Comparison of ENCODE assay signal across 8 cellular contexts in the genomic region with DNA sequence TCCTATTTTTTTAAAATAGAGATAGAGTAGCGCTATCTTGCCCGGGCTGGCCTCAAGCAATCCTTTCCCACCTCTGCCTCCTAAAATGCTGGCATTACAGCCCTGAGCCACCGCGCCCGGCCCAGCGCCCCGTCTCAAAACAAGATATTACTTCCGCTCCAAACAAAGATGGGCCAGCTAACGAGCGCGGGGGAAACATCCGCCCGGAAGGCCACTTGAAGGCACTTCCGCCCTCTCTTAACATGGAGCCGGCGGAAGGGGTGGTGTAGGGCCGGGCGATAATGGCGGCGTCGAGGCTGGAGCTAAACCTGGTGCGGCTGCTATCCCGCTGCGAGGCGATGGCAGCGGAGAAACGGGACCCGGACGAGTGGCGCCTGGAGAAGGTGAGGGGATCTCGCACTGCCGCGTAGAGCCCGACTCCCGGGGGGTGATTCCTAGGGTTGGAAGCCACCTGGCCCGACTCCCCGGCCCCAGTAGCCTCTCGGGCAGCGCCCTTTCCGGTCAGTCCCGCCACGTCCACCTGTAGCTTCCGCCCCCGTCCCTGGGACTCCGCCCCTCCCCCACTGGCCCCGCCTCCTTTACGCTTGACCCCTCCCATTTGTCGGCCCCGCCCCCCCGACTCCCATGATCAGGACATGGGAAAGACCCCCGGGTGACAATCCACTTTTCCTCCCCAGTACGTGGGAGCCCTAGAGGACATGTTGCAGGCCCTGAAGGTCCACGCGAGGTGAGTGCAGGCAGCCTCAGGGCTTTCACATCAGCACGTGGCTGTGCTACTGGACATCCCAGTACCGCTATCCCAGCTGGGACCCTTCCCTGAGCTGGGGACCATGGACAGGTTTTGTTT. TPM values are rescaled to one million over a fixed set of nuclear protein-coding genes. Genes with fewer than 3 reads are reported as not detected.
DNase-seq lines count a peak whose midpoint lies in the region; ATAC-seq, FAIRE-seq and TF ChIP-seq lines count a peak whose summit lies in the region.

A gene with protein sequence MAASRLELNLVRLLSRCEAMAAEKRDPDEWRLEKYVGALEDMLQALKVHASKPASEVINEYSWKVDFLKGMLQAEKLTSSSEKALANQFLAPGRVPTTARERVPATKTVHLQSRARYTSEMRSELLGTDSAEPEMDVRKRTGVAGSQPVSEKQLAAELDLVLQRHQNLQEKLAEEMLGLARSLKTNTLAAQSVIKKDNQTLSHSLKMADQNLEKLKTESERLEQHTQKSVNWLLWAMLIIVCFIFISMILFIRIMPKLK (plus strand): TSS at position 233 of the 847 bp plus-strand sequence. CDS start 49 bp downstream, at position 282.

- peaks cover 12% of the 10 kb centered on the region for H3K4me1 ChIP-seq in keratinocyte (ENCODE audit: control insufficient read depth, extremely low read depth, insufficient read depth, low read length)

- H3K4me3 ChIP-seq in keratinocyte (ENCODE audit: control insufficient read depth in 2 of 3, extremely low read depth in 1 of 3, insufficient read depth in 2 of 3, low read depth in 1 of 3, low read length in 3 of 3): peak within 1 kb of the TSS; percentile 67 to 82 (median 76)

- peak within 1 kb of the TSS; percentile 98 for H3K4me2 ChIP-seq in keratinocyte (ENCODE audit: control insufficient read depth, extremely low read depth, insufficient read depth, low read depth, low read length)

- no peaks in the 10 kb centered on the region for H4K20me1 ChIP-seq in keratinocyte (ENCODE audit: control insufficient read depth, extremely low read depth, insufficient read depth, low read length)

- ATAC-seq in GM18867 (IDR thresholded peaks at IDR 0.05; ENCODE audit: unreplicated experiment) (peak; percentile 79), HG03196 (IDR thresholded peaks at IDR 0.05; ENCODE audit: unreplicated experiment) (peak; percentile 64)

- peak within 1 kb of the TSS; percentile 86 for H3K27ac ChIP-seq in keratinocyte (ENCODE audit: control insufficient read depth, insufficient read depth, low read length)

- peak within 1 kb of the TSS; percentile 90 for H2AFZ ChIP-seq in keratinocyte (ENCODE audit: control insufficient read depth, low read length)

- H3K27me3 ChIP-seq in keratinocyte (ENCODE audit: control insufficient read depth, extremely low read depth, insufficient read depth, low read length): no peaks in the 10 kb centered on the region

- H3K9ac ChIP-seq in keratinocyte (ENCODE audit: control insufficient read depth, extremely low read depth, insufficient read depth, low read length): peak within 1 kb of the TSS; percentile 92

- peak; percentile 71 for FAIRE-seq in keratinocyte (lab: Jason Lieb, UNC)

- peaks cover 2 to 26% of the 10 kb centered on the region in 2 experiments for H3K36me3 ChIP-seq in keratinocyte (ENCODE audit: control insufficient read depth in 2 of 2, extremely low read depth in 1 of 2, insufficient read depth in 2 of 2, low read length in 2 of 2)

- dilution Hi-C loops in keratinocyte (cut with MboI; ENCODE audit: extremely low pct_ligation_motif_present, low sequenced_read_pairs): no loop called here

- H3K9me3 ChIP-seq in keratinocyte (ENCODE audit: control insufficient read depth, low read depth, low read length): no peaks in the 10 kb centered on the region

- H3K9me1 ChIP-seq in keratinocyte (ENCODE audit: control insufficient read depth, extremely low read depth, insufficient read depth, low read length): no peaks in the 10 kb centered on the region

- H3K79me2 ChIP-seq in keratinocyte (ENCODE audit: control insufficient read depth, insufficient read depth, low read length): no peaks in the 10 kb centered on the region

- DNase-seq in A172 (ENCODE audit: low spot score) (peak; percentile 80), NCI-H446 treated with DMSO at 0.1 percent for 48 hours (lab: John Stamatoyannopoulos, UW) (peak; percentile 87), cerebellar cortex (ENCODE audit: low spot score) (peak; percentile 95), keratinocyte (ENCODE audit: low read depth, low spot score) (no peak)
- peak; percentile 85 for DNase-seq in activated CD4-positive, CD25-positive, alpha-beta regulatory T cell treated with anti-CD3 and anti-CD28 coated beads, Interleukin-2, amount 50 U/mL, for 72 hours
- peak; percentile 72 to 73 for DNase-seq in stimulated activated CD4-positive, alpha-beta T cell treated with anti-CD3 and anti-CD28 coated beads, Interleukin-15, amount 100 ng/mL, for 1 hour (ENCODE audit: low read depth in 1 of 2, low spot score in 1 of 2)

- TF ChIP-seq CTCF in keratinocyte (optimal IDR thresholded peaks at IDR 0.05 in 1 of 3, IDR thresholded peaks at IDR 0.05 in 1 of 3, conservative IDR thresholded peaks at IDR 0.05 in 1 of 3; ENCODE audit: extremely low read depth in 1 of 3, insufficient read depth in 2 of 3, low read length in 3 of 3): no peak

RNA-seq across cellular contexts. Expression of the gene that starts here (rescaled TPM):
- 16.1 and 21.2 TPM in 2 replicates for total RNA-seq in A172 (2014; rRNA removed; shearing (Covaris generic))
- 18.0 to 24.1 TPM (median 20.7 TPM) in 3 replicates for polyA plus RNA-seq in keratinocyte
- polyA plus RNA-seq in keratinocyte (2011; ENCODE audit: low read depth): 21.7 TPM
- 11.7 and 27.0 TPM in 2 replicates for polyA plus RNA-seq in keratinocyte (2011; cell fraction: cytosol; rRNA removed)
- 17.0 and 19.8 TPM in 2 replicates for polyA plus RNA-seq in keratinocyte (2011; cell fraction: nucleus; rRNA removed)
- polyA plus RNA-seq in keratinocyte (2012; ENCODE audit: low replicate concordance): 14.7 and 24.1 TPM in 2 replicates
- polyA minus RNA-seq in keratinocyte: 4.1 to 7.6 TPM (median 7.2 TPM) in 3 replicates
- 23.4 TPM for polyA minus RNA-seq in keratinocyte (2011; cell fraction: cytosol; rRNA and poly(A)+ RNA removed)
- 3.5 and 4.9 TPM in 2 replicates for polyA minus RNA-seq in keratinocyte (2011; cell fraction: nucleus; rRNA and poly(A)+ RNA removed)
